ENCODE assay signal across 15 cellular contexts in the genomic region with DNA sequence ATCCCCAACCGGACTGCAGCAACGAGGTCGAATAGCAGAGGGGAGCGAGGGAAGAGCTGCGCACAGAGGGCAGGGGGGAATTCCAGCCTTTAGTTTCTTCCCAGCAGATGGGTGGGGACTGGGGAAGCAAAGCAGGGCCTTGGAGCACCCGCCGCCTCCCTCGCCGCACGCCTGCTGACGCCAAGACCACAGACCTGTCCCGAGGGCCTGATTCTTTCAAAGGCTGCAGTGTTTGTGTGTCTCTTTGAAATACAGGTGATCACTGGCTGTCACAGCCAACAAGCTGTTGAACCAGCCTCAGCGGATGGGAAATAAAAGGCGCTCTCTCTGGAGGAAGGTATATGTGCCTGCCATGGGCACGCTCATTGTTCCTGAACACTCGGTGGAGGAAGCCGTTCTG.
DNase-seq lines count a peak whose midpoint lies in the region; ATAC-seq and TF ChIP-seq lines count a peak whose summit lies in the region.
"Had no signal": no experiment of that assay in that cellular context is flagged by ENCODE, and none has a peak within 500 bp of the region (broad histone marks: within the 10 kb centered on the region; RNA-seq: fewer than 3 reads in every experiment).

No MANE protein-coding gene starts in this region.

- H3K27ac ChIP-seq in esophagus squamous epithelium (peak overlapping the region; percentile 16 to 60 (median 54)), testis (peak overlapping the region; percentile 33 to 68)
- H3K27ac ChIP-seq: colonic mucosa, KMS-11, SK-N-MC, WERI-Rb-1 had no signal

- TF ChIP-seq POLR2A in esophagus squamous epithelium (IDR thresholded peaks at IDR 0.05) (no peak), testis (IDR thresholded peaks at IDR 0.05) (no peak)

- peaks cover 6 to 38% (median 7%) of the 10 kb centered on the region in 3 donors for H3K36me3 ChIP-seq in esophagus squamous epithelium
- H3K36me3 ChIP-seq in testis (ENCODE audit: low read depth, missing control alignments), result no peaks in the 10 kb centered on the region
- H3K36me3 ChIP-seq: colonic mucosa, WERI-Rb-1 had no signal

- intact Hi-C loops in esophagus squamous epithelium (cut with DNase I), result no loop called here
- intact Hi-C loops in testis (cut with DNase I; ENCODE audit: low total_unique reads), result loop anchor here (5.0 to 10.0 kb wide), 2 partner anchors 70 to 112 kb away; no protein-coding TSS in a partner anchor

- H3K9me3 Mint-ChIP-seq in activated naive CD4-positive, alpha-beta T cell treated with anti-CD3 and anti-CD28 coated beads, Interleukin-2, amount 10 ng/mL, durations not matched to agents 7 days and 5 days, result no peaks in the 10 kb centered on the region

- H3K4me1 Mint-ChIP-seq in activated naive CD4-positive, alpha-beta T cell treated with anti-CD3 and anti-CD28 coated beads, Interleukin-2, amount 10 ng/mL, durations not matched to agents 7 days and 5 days, result peaks cover 35% of the 10 kb centered on the region

- CTCF ChIA-PET in activated naive CD4-positive, alpha-beta T cell treated with anti-CD3 and anti-CD28 coated beads, Interleukin-2, amount 10 ng/mL, durations not matched to agents 7 days and 5 days (lab: Charles Lee), result interaction anchor here (1.0 kb wide), 1 partner anchor 116 kb away, joined by 3 read pairs; no protein-coding TSS in a partner anchor

- ATAC-seq in GM21515 (IDR thresholded peaks at IDR 0.05; ENCODE audit: unreplicated experiment) (no peak), HG03280 (IDR thresholded peaks at IDR 0.05; ENCODE audit: unreplicated experiment) (no peak)

- 49 to 53% methylated on average over 5 to 10 of the region's 17 CpGs for WGBS in esophagus squamous epithelium, 2 donors
- WGBS in testis, 2 donors, result 81 to 84% methylated on average over 17 of the region's 17 CpGs

- no peaks in the 10 kb centered on the region for H3K27me3 ChIP-seq in esophagus squamous epithelium
- no peaks in the 10 kb centered on the region for H3K27me3 ChIP-seq in testis
- H3K27me3 ChIP-seq: colonic mucosa had no signal

- DNase-seq in activated naive CD4-positive, alpha-beta T cell treated with anti-CD3 and anti-CD28 coated beads, Interleukin-2, amount 10 ng/mL, durations not matched to agents 7 days and 5 days, result no peak
- no peak for DNase-seq in activated naive CD4-positive, alpha-beta T cell treated with Interleukin-2 at 50 U/mL for 16 hours
- DNase-seq in NCI-H526 treated with DMSO at 0.1 percent for 48 hours (lab: John Stamatoyannopoulos, UW) (peak; percentile 59), esophagus squamous epithelium (lab: John Stamatoyannopoulos, UW) (no peak), testis (no peak), AML-193 (lab: John Stamatoyannopoulos, UW) (no peak)
- DNase-seq: colonic mucosa, NCI-H2227 treated with DMSO at 0.1 percent for 48 hours, occipital lobe, WERI-Rb-1 had no signal

- H3K4me3 Mint-ChIP-seq in activated naive CD4-positive, alpha-beta T cell treated with anti-CD3 and anti-CD28 coated beads, Interleukin-2, amount 10 ng/mL, durations not matched to agents 7 days and 5 days, result no peak overlapping the region

- no peaks in the 10 kb centered on the region for H3K27me3 Mint-ChIP-seq in activated naive CD4-positive, alpha-beta T cell treated with anti-CD3 and anti-CD28 coated beads, Interleukin-2, amount 10 ng/mL, durations not matched to agents 7 days and 5 days

- peaks cover 6% of the 10 kb centered on the region for H3K36me3 Mint-ChIP-seq in activated naive CD4-positive, alpha-beta T cell treated with anti-CD3 and anti-CD28 coated beads, Interleukin-2, amount 10 ng/mL, durations not matched to agents 7 days and 5 days

- peaks cover 56 to 98% (median 76%) of the 10 kb centered on the region in 3 donors for H3K4me1 ChIP-seq in esophagus squamous epithelium
- peaks cover 65% of the 10 kb centered on the region for H3K4me1 ChIP-seq in testis

- H3K9me3 ChIP-seq in esophagus squamous epithelium, result no peaks in the 10 kb centered on the region
- H3K9me3 ChIP-seq in testis, result no peaks in the 10 kb centered on the region
- H3K9me3 ChIP-seq: colonic mucosa had no signal

- H3K4me3 ChIP-seq in esophagus squamous epithelium (no peak overlapping the region), testis (no peak overlapping the region)
- H3K4me3 ChIP-seq: colonic mucosa, lung, SK-N-MC had no signal

- no peak for TF ChIP-seq CTCF in esophagus squamous epithelium (IDR thresholded peaks at IDR 0.05)
- TF ChIP-seq CTCF in testis (IDR thresholded peaks at IDR 0.05), result no peak

- H3K27ac Mint-ChIP-seq in activated naive CD4-positive, alpha-beta T cell treated with anti-CD3 and anti-CD28 coated beads, Interleukin-2, amount 10 ng/mL, durations not matched to agents 7 days and 5 days, result peak overlapping the region; percentile 43
